ENCODE assay signal across 14 cellular contexts in the genomic region with DNA sequence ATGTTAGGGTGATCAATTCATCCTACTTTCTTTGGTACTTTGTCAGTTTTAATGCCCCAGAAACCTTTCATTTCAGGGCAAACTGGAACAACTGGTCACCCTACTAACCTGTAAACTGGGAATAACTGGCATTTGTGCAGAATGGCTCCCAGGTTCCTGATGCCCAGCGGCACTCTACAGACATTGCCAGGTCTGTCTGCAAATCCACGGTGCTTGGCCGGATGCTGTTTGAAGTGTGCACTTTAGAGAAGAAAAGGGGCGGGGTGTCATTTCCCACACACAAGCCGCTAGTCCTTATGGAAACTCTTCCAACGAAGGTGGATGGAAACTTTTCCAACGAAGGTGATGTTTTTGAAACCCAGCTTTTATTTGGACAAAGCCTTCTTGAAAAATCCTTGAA. TPM values are rescaled to one million over a fixed set of nuclear protein-coding genes. Genes with fewer than 3 reads are reported as not detected.
DNase-seq lines count a peak whose midpoint lies in the region; ATAC-seq and TF ChIP-seq lines count a peak whose summit lies in the region.
"Had no signal": no experiment of that assay in that cellular context is flagged by ENCODE, and none has a peak within 500 bp of the region (broad histone marks: within the 10 kb centered on the region; RNA-seq: fewer than 3 reads in every experiment).

No MANE protein-coding gene starts in this region.

- H3K36me3 ChIP-seq in Panc1 (ENCODE audit: control insufficient read depth, insufficient read depth, low read length): no peaks in the 10 kb centered on the region
- H3K36me3 ChIP-seq: BLaER1, HAP-1 had no signal

- no peaks in the 10 kb centered on the region for H3K4me1 ChIP-seq in Panc1 (ENCODE audit: control insufficient read depth, insufficient read depth, low read length)
- H3K4me1 ChIP-seq: HAP-1 had no signal

- peak overlapping the region; percentile 92 for H3K27ac ChIP-seq in C4-2B
- H3K27ac ChIP-seq in Panc1 (ENCODE audit: low read length): no peak overlapping the region
- H3K27ac ChIP-seq: 22Rv1, BLaER1 had no signal

- in situ Hi-C loops in Panc1 (cut with HindIII; ENCODE audit: low pct_unique_long_range_greater_than_20kb, low sequenced_read_pairs): no loop called here

- peak; percentile 45; the same call in 1 of the 2 replicates for ATAC-seq in Panc1

- H3K4me3 Mint-ChIP-seq in osteocyte (ENCODE audit: unreplicated experiment): no peak overlapping the region
- no peak overlapping the region for H3K4me3 Mint-ChIP-seq in mesothelial cell of epicardium
- H3K4me3 Mint-ChIP-seq: CD4-positive, CD25-positive, alpha-beta regulatory T cell had no signal

- peaks cover 7% of the 10 kb centered on the region for H3K4me1 Mint-ChIP-seq in osteocyte (ENCODE audit: unreplicated experiment)
- H3K4me1 Mint-ChIP-seq in mesothelial cell of epicardium: peaks cover 2% of the 10 kb centered on the region

- H3K27ac Mint-ChIP-seq in osteocyte (ENCODE audit: unreplicated experiment) (no peak overlapping the region), mesothelial cell of epicardium (no peak overlapping the region)

- no peak for TF ChIP-seq CTCF in C4-2B (conservative IDR thresholded peaks at IDR 0.05)
- no peak for TF ChIP-seq CTCF in Panc1 (IDR thresholded peaks at IDR 0.05)
- TF ChIP-seq CTCF in osteocyte (IDR thresholded peaks at IDR 0.05): no peak
- TF ChIP-seq CTCF in mesothelial cell of epicardium (IDR thresholded peaks at IDR 0.05; ENCODE audit: unreplicated experiment): no peak

- H3K9me3 Mint-ChIP-seq in osteocyte (ENCODE audit: unreplicated experiment) (no peaks in the 10 kb centered on the region), mesothelial cell of epicardium (no peaks in the 10 kb centered on the region)

- CTCF ChIA-PET in Panc1 (lab: Charles Lee): no interaction called here

- H3K9me3 ChIP-seq in Panc1 (ENCODE audit: control insufficient read depth, insufficient read depth, low read depth, low read length): no peaks in the 10 kb centered on the region
- H3K9me3 ChIP-seq: BLaER1, HAP-1 had no signal

- H3K4me3 ChIP-seq in Panc1 (ENCODE audit: low read depth in 2 of 2, low read length in 2 of 2): no peak overlapping the region
- H3K4me3 ChIP-seq: BLaER1, HAP-1 had no signal

- no peaks in the 10 kb centered on the region for H3K27me3 ChIP-seq in Panc1 (ENCODE audit: control insufficient read depth, insufficient read depth, low read length)
- H3K27me3 ChIP-seq: BLaER1 had no signal

- H3K27me3 Mint-ChIP-seq in osteocyte (ENCODE audit: unreplicated experiment): peaks cover 10% of the 10 kb centered on the region
- peaks cover 1% of the 10 kb centered on the region for H3K27me3 Mint-ChIP-seq in mesothelial cell of epicardium (ENCODE audit: low read depth)
- H3K27me3 Mint-ChIP-seq: CD4-positive, CD25-positive, alpha-beta regulatory T cell had no signal

- no TSS peak for BruUV-seq in Panc1 (replicated peaks; lab: Mats Ljungman, UMichigan)

- DNase-seq in DMS53 (lab: John Stamatoyannopoulos, UW): peak; percentile 19
- no peak for DNase-seq in DMS53 treated with DMSO at 0.1 percent for 48 hours (lab: John Stamatoyannopoulos, UW; ENCODE audit: unreplicated experiment)
- DNase-seq in Panc1 (ENCODE audit: low read depth, low spot score): no peak
- peak; percentile 46 for DNase-seq in osteocyte (ENCODE audit: extremely low spot score, unreplicated experiment)
- DNase-seq in cortex of kidney (lab: John Stamatoyannopoulos, UW): no peak
- no peak for DNase-seq in kidney glomerular epithelial cell (lab: John Stamatoyannopoulos, UW)
- DNase-seq in mesothelial cell of epicardium (ENCODE audit: low spot score in 2 of 2, unreplicated experiment in 2 of 2): no peak
- DNase-seq: AML-193; CD4-positive, CD25-positive, alpha-beta regulatory T cell; GF-D8 had no signal

- POLR2A ChIA-PET in Panc1 (lab: Charles Lee): no interaction called here

- H3K36me3 Mint-ChIP-seq in osteocyte (ENCODE audit: unreplicated experiment) (no peaks in the 10 kb centered on the region), mesothelial cell of epicardium (no peaks in the 10 kb centered on the region)
- H3K36me3 Mint-ChIP-seq: CD4-positive, CD25-positive, alpha-beta regulatory T cell had no signal

- intact Hi-C loops in Panc1 (cut with micrococcal nuclease; ENCODE audit: unreplicated experiment): no loop called here

RNA-seq across cellular contexts. Expression of gene OTULINL, which starts 49.9 kb away (rescaled TPM):
- total RNA-seq in Panc1 (2021; ENCODE audit: unreplicated experiment): 1.8 TPM
- 0.82 TPM for polyA plus RNA-seq in Panc1 (2012; ENCODE audit: insufficient read length)
- 0.73 and 1.3 TPM in 2 replicates for total RNA-seq in osteocyte
- 3.0 to 6.6 TPM (median 3.8 TPM) in 3 replicates for total RNA-seq in mesothelial cell of epicardium

Comparison
In these comparisons a context has a peak if more than half of its experiments do, and no peak if none do; other contexts are left out.
1. DNase-seq: peak in DMS53 (single experiment) and osteocyte (single experiment); none in DMS53 treated with DMSO at 0.1 percent for 48 hours (single experiment), Panc1 (single experiment), cortex of kidney (single experiment), kidney glomerular epithelial cell (single experiment) and mesothelial cell of epicardium (0 of 2).